In genomic region chr16:23416816-23417215, GRCh38 we compare ENCODE assay signal across 23 cellular contexts. TPM values are rescaled to one million over a fixed set of nuclear protein-coding genes. Genes with fewer than 3 reads are reported as not detected.
DNase-seq lines count a peak whose midpoint lies in the region; ATAC-seq and TF ChIP-seq lines count a peak whose summit lies in the region.
"Had no signal": no experiment of that assay in that cellular context is flagged by ENCODE, and none has a peak within 500 bp of the region (broad histone marks: within the 10 kb centered on the region; RNA-seq: fewer than 3 reads in every experiment).

No MANE protein-coding gene starts in this region.

- H2BK120ac ChIP-seq in H9 (ENCODE audit: low read depth, low read length, poor library complexity, severe bottlenecking) (peak overlapping the region; percentile 25), neuronal stem cell (ENCODE audit: low read depth, low read length) (no peak overlapping the region)

- DNase-seq in cardiac muscle cell (ENCODE audit: low read depth in 1 of 2, low spot score in 1 of 2) (peak in 1 of 2 donors; percentile 65), left ventricle myocardium superior (no peak), H9 (no peak), glutamatergic neuron (peak; percentile 73), neuronal stem cell (ENCODE audit: low spot score) (no peak), germinal center (ENCODE audit: low spot score) (no peak), NCI-H69 (lab: John Stamatoyannopoulos, UW) (no peak)
- DNase-seq: 8988T; ACHN; AML-193; BE2C; CD4-positive, alpha-beta T cell; CD8-positive, alpha-beta memory T cell; DMS 273 treated with DMSO at 0.1 percent for 48 hours; DMS79; EL; GF-D8; GM23248; H7 had no signal

- H3K4me1 Mint-ChIP-seq in H9 (peaks cover 9 to 12% of the 10 kb centered on the region in 2 experiments), glutamatergic neuron (ENCODE audit: low read depth, unreplicated experiment) (peaks cover 18% of the 10 kb centered on the region)
- H3K4me1 Mint-ChIP-seq: CD14-positive monocyte; CD8-positive, alpha-beta memory T cell had no signal

- H3K4me1 ChIP-seq in cardiac muscle cell (ENCODE audit: low read depth): no peaks in the 10 kb centered on the region
- no peaks in the 10 kb centered on the region for H3K4me1 ChIP-seq in H9 (ENCODE audit: insufficient read depth, low read length)
- H3K4me1 ChIP-seq in neuronal stem cell (ENCODE audit: control insufficient read depth in 2 of 2, insufficient read depth in 1 of 2, low read depth in 1 of 2, low read length in 2 of 2): no peaks in the 10 kb centered on the region
- H3K4me1 ChIP-seq: BE2C; BLaER1 treated with 17β-estradiol and CSF1 and Interleukin-3, amounts not matched to agents 10 nM and 100 nM had no signal

- H2AK5ac ChIP-seq in H9 (ENCODE audit: insufficient read length, low read length) (no peak overlapping the region), neuronal stem cell (ENCODE audit: low read depth, low read length) (no peak overlapping the region)

- H3K4me3 Mint-ChIP-seq in H9 (no peak overlapping the region), glutamatergic neuron (ENCODE audit: unreplicated experiment) (no peak overlapping the region)
- H3K4me3 Mint-ChIP-seq: CD14-positive monocyte; CD4-positive, alpha-beta T cell; CD8-positive, alpha-beta memory T cell had no signal

- H3K27me3 ChIP-seq in cardiac muscle cell (no peaks in the 10 kb centered on the region), H9 (ENCODE audit: insufficient read depth, low read length) (no peaks in the 10 kb centered on the region), neuronal stem cell (ENCODE audit: control insufficient read depth in 3 of 3, insufficient read depth in 3 of 3, low read depth in 1 of 3, low read length in 3 of 3) (no peaks in the 10 kb centered on the region)
- H3K27me3 ChIP-seq: BE2C; BLaER1 treated with 17β-estradiol and CSF1 and Interleukin-3, amounts not matched to agents 10 nM and 100 nM had no signal

- H3K18ac ChIP-seq in H9 (ENCODE audit: insufficient read length, low read depth, low read length) (no peak overlapping the region), neuronal stem cell (ENCODE audit: low read length) (no peak overlapping the region)

- no peak overlapping the region for H3T11ph ChIP-seq in H9 (ENCODE audit: low read length)

- H4K8ac ChIP-seq in H9 (replicated peaks; ENCODE audit: insufficient read length, low read depth, low read length) (no peak overlapping the region), neuronal stem cell (ENCODE audit: low read depth, low read length) (no peak overlapping the region)

- H3K9me3 Mint-ChIP-seq in H9: no peaks in the 10 kb centered on the region
- H3K9me3 Mint-ChIP-seq in glutamatergic neuron (ENCODE audit: unreplicated experiment): peaks cover 12% of the 10 kb centered on the region
- H3K9me3 Mint-ChIP-seq: CD14-positive monocyte; CD4-positive, alpha-beta T cell; CD8-positive, alpha-beta memory T cell had no signal

- no peak overlapping the region for H4K5ac ChIP-seq in H9 (ENCODE audit: insufficient read length, low read depth, low read length)

- H2BK5ac ChIP-seq in H9 (ENCODE audit: insufficient read length, low read length): no peak overlapping the region
- no peak overlapping the region for H2BK5ac ChIP-seq in neuronal stem cell (ENCODE audit: low read length)

- H3K14ac ChIP-seq in H9 (ENCODE audit: insufficient read depth, low read length) (no peak overlapping the region), neuronal stem cell (ENCODE audit: low read length) (peak overlapping the region; percentile 31)

- H2BK15ac ChIP-seq in H9 (ENCODE audit: low read depth, low read length): no peak overlapping the region
- H2BK15ac ChIP-seq in neuronal stem cell (ENCODE audit: low read length): no peak overlapping the region

- ATAC-seq in left ventricle myocardium superior: no peak
- ATAC-seq: A549, HCT116 had no signal

- no peaks in the 10 kb centered on the region for H3K79me2 ChIP-seq in H9 (ENCODE audit: insufficient read depth, low read length)

- no peak overlapping the region for H2AFZ ChIP-seq in H9 (ENCODE audit: low read length)
- no peak overlapping the region for H2AFZ ChIP-seq in neuronal stem cell (ENCODE audit: low read length)
- H2AFZ ChIP-seq: GM23248 had no signal

- H3K27ac ChIP-seq in cardiac muscle cell: peak overlapping the region; percentile 23
- H3K27ac ChIP-seq in H9 (ENCODE audit: insufficient read length, low read depth, low read length): no peak overlapping the region
- H3K27ac ChIP-seq in neuronal stem cell (replicated peaks; ENCODE audit: low read length): no peak overlapping the region
- H3K27ac ChIP-seq: A549; BLaER1 treated with 17β-estradiol and CSF1 and Interleukin-3, amounts not matched to agents 10 nM and 100 nM; GM23248 had no signal

- no peak overlapping the region for H2BK20ac ChIP-seq in H9 (ENCODE audit: low read depth, low read length, poor library complexity, severe bottlenecking)

- H3K4ac ChIP-seq in H9 (ENCODE audit: low read depth, low read length) (no peak overlapping the region), neuronal stem cell (ENCODE audit: low read length) (no peak overlapping the region)

- H3K23me2 ChIP-seq in H9 (ENCODE audit: insufficient read length, low read depth, low read length, poor library complexity, severe bottlenecking): no peaks in the 10 kb centered on the region

- no peak overlapping the region for H3K27ac Mint-ChIP-seq in H9
- H3K27ac Mint-ChIP-seq in glutamatergic neuron (ENCODE audit: unreplicated experiment): peak overlapping the region; percentile 94
- H3K27ac Mint-ChIP-seq: CD4-positive, alpha-beta T cell; CD8-positive, alpha-beta memory T cell had no signal

- H3K4me2 ChIP-seq in H9 (ENCODE audit: insufficient read depth, insufficient read length, low read length): no peak overlapping the region
- no peak overlapping the region for H3K4me2 ChIP-seq in neuronal stem cell (ENCODE audit: insufficient read depth, low read length, poor library complexity, severe bottlenecking)
- H3K4me2 ChIP-seq: A549; BLaER1 treated with 17β-estradiol and CSF1 and Interleukin-3, amounts not matched to agents 10 nM and 100 nM had no signal

- H3K27me3 Mint-ChIP-seq in H9 (ENCODE audit: low read depth) (no peaks in the 10 kb centered on the region), glutamatergic neuron (ENCODE audit: unreplicated experiment) (peaks cover 8% of the 10 kb centered on the region)
- H3K27me3 Mint-ChIP-seq: CD4-positive, alpha-beta T cell; CD8-positive, alpha-beta memory T cell had no signal

- no CpG with 5 or more reads among the region's 7 CpGs for WGBS in H9 (ENCODE audit: extremely low coverage, insufficient read length, low lambda C conversion rate)
- no CpG with 5 or more reads among the region's 7 CpGs for WGBS in neuronal stem cell (ENCODE audit: extremely low coverage in 2 of 2, insufficient read length in 2 of 2, insufficient replicate concordance in 1 of 2), 2 donors

- H4K91ac ChIP-seq in H9 (ENCODE audit: insufficient read length, low read depth, low read length) (no peak overlapping the region), neuronal stem cell (ENCODE audit: low read depth, low read length, poor library complexity) (no peak overlapping the region)

- H3K56ac ChIP-seq in H9 (ENCODE audit: insufficient read length, low read depth, low read length): no peak overlapping the region

- H3K36me3 ChIP-seq in cardiac muscle cell: peaks cover 6% of the 10 kb centered on the region
- H3K36me3 ChIP-seq in neuronal stem cell (replicated peaks in 1 of 2; ENCODE audit: control insufficient read depth in 2 of 2, insufficient read depth in 2 of 2, low read length in 2 of 2): peaks cover 9 to 72% of the 10 kb centered on the region in 2 donors

- no peak overlapping the region for H3K4me3 ChIP-seq in cardiac muscle cell
- H3K4me3 ChIP-seq in neuronal stem cell (ENCODE audit: low read length in 2 of 2): no peak overlapping the region
- H3K4me3 ChIP-seq: A549; BLaER1 treated with 17β-estradiol and CSF1 and Interleukin-3, amounts not matched to agents 10 nM and 100 nM; GM23248 had no signal

- no peaks in the 10 kb centered on the region for H3K9me3 ChIP-seq in cardiac muscle cell (ENCODE audit: low read depth)
- H3K9me3 ChIP-seq in H9 (ENCODE audit: control insufficient read depth, low read depth, low read length): no peaks in the 10 kb centered on the region
- H3K9me3 ChIP-seq in neuronal stem cell (replicated peaks in 1 of 2; ENCODE audit: control insufficient read depth in 2 of 2, insufficient read depth in 1 of 2, low read depth in 1 of 2, low read length in 2 of 2): no peaks in the 10 kb centered on the region
- H3K9me3 ChIP-seq: A549; BE2C; BLaER1 treated with 17β-estradiol and CSF1 and Interleukin-3, amounts not matched to agents 10 nM and 100 nM had no signal

- H3K79me1 ChIP-seq in H9 (ENCODE audit: insufficient read depth, low read depth, low read length, poor library complexity, severe bottlenecking) (no peaks in the 10 kb centered on the region), neuronal stem cell (ENCODE audit: low read depth, low read length) (no peaks in the 10 kb centered on the region)

- H2BK12ac ChIP-seq in H9 (ENCODE audit: insufficient read length, low read depth, low read length) (no peak overlapping the region), neuronal stem cell (ENCODE audit: low read length) (no peak overlapping the region)

- H3K36me3 Mint-ChIP-seq in H9 (ENCODE audit: insufficient read depth in 1 of 3, low read depth in 3 of 3): peaks cover 3 to 35% (median 17%) of the 10 kb centered on the region in 3 experiments; a peak in 6 of 7 replicates
- no peaks in the 10 kb centered on the region for H3K36me3 Mint-ChIP-seq in glutamatergic neuron (ENCODE audit: unreplicated experiment)

- no peak overlapping the region for H3K23ac ChIP-seq in H9 (ENCODE audit: insufficient read length, low read depth, low read length)
- H3K23ac ChIP-seq in neuronal stem cell (ENCODE audit: low read depth, low read length, poor library complexity): no peak overlapping the region

- H3K9ac ChIP-seq in H9 (ENCODE audit: extremely low read depth, insufficient read length, low read length): no peak overlapping the region
- H3K9ac ChIP-seq in neuronal stem cell (ENCODE audit: low read depth, low read length, poor library complexity): no peak overlapping the region
- H3K9ac ChIP-seq: BLaER1 treated with 17β-estradiol and CSF1 and Interleukin-3, amounts not matched to agents 10 nM and 100 nM; GM23248 had no signal

- intact Hi-C loops in left ventricle myocardium superior (cut with micrococcal nuclease): no loop called here

- no peaks in the 10 kb centered on the region for H4K20me1 ChIP-seq in H9 (ENCODE audit: control insufficient read depth, insufficient read depth, insufficient read length)
- H4K20me1 ChIP-seq: BLaER1 treated with 17β-estradiol and CSF1 and Interleukin-3, amounts not matched to agents 10 nM and 100 nM had no signal

- TF ChIP-seq CTCF in cardiac muscle cell (IDR thresholded peaks at IDR 0.05; ENCODE audit: low read depth, low read length) (no peak), H9 (conservative IDR thresholded peaks at IDR 0.05) (no peak), glutamatergic neuron (IDR thresholded peaks at IDR 0.05; ENCODE audit: partially characterized antibody, unreplicated experiment) (no peak)

RNA-seq across cellular contexts. Expression of gene COG7, which starts 36.2 kb away (rescaled TPM):
- total RNA-seq in cardiac muscle cell: 9.7 and 23.5 TPM in 2 replicates
- polyA plus RNA-seq in cardiac muscle cell: 10.6 and 11.9 TPM in 2 replicates
- total RNA-seq in left ventricle myocardium superior: 11.3 TPM
- total RNA-seq in H9 (2021): 17.5 and 17.9 TPM in 2 replicates
- total RNA-seq in glutamatergic neuron (ENCODE audit: unreplicated experiment): 12.7 TPM
- 15.5 TPM for polyA plus RNA-seq in neuronal stem cell (2013, experiment 1 of 2)
- polyA plus RNA-seq in neuronal stem cell (2013, experiment 2 of 2): 15.7 TPM
